Comparison of ENCODE assay signal across 5 cellular contexts in the genomic region with DNA sequence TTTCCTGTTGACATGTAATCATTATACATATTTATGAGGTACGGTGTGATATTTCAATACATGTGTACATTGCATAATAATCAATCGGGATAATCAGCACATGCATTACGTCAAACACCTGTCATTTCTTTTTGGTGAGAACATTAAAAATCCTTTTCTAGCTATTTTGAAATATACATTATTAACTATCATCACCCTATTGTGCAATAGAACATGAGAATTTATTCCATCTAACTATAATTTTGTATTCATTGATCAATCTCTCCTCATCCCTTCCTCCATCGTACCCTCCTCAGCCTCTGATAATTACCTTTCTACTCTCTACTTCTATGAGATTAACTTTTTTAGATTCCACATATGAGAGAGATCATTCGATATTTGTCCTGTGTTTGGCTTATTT.
"Had no signal": no experiment of that assay in that cellular context is flagged by ENCODE, and none has a peak within 500 bp of the region (broad histone marks: within the 10 kb centered on the region; RNA-seq: fewer than 3 reads in every experiment).

No MANE protein-coding gene starts in this region.

- FAIRE-seq: HTR-8/SVneo had no signal

- H3K4me2 ChIP-seq: KMS-11 had no signal

- H3K9ac ChIP-seq: KMS-11 had no signal

- DNase-seq: KBM-7, KG1 had no signal

- H3K27ac ChIP-seq: HL-60, KMS-11 had no signal
